In the genomic region with DNA sequence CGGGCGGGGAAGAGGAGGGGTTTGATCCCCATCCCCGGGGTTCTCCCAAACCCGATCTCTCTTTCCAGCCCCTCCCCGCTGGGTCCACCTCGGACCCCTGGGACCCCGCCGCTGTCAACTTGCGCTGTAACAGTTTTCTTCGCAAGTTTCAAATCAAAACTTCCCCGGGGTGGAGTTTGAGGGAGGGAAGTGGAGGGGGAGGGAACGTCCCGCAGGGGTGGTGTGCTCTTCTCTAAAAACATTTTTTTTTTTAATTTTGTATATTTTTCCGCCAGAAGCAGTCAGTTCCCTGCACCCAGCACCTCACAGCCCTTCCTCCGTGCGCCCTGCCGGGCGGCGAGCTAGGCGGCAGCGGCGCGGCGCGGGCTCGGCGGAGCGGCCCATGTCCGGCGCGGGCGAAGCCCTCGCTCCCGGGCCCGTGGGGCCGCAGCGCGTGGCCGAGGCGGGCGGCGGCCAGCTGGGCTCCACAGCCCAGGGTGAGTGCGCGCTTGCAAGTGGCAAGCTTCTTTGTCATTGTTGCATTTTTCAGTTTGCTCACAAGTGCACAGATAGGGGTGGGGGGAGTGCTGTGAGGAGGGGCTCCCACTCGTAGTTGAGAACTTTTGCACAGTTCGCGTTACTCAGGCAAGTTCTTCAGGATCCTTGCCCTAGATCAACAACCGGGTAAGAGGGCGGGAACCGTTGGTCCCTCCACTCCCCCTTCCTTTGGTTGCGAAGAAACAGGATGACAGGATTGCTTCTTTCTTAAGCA, we compare ENCODE assay signal across 8 cellular contexts. TPM values are rescaled to one million over a fixed set of nuclear protein-coding genes. Genes with fewer than 3 reads are reported as not detected.
DNase-seq lines count a peak whose midpoint lies in the region; ATAC-seq and TF ChIP-seq lines count a peak whose summit lies in the region.

No MANE protein-coding gene starts in this region.

- peak overlapping the region; percentile 68 for H3K4me2 ChIP-seq in fibroblast of lung (ENCODE audit: extremely low read depth, insufficient read depth, low read length)

- WGBS in thymus: under 1% methylated on average over 51 of the region's 51 CpGs

- peaks cover 6% of the 10 kb centered on the region for H3K4me1 ChIP-seq in fibroblast of lung (ENCODE audit: control insufficient read depth, extremely low read depth, insufficient read depth, low read length)
- peaks cover 5% of the 10 kb centered on the region for H3K4me1 ChIP-seq in thymus (ENCODE audit: control insufficient read depth, insufficient read depth, low read length)

- H3K4me3 Mint-ChIP-seq in nephron: peak overlapping the region; percentile 89 to 97 (median 95)

- no peaks in the 10 kb centered on the region for H3K9me3 Mint-ChIP-seq in nephron

- H3K27me3 Mint-ChIP-seq in nephron (ENCODE audit: low read depth): no peaks in the 10 kb centered on the region

- H3K4me1 Mint-ChIP-seq in nephron: peaks cover 14% of the 10 kb centered on the region

- H3K9ac ChIP-seq in fibroblast of lung (ENCODE audit: insufficient read depth, low read length): peak overlapping the region; percentile 71

- H3K36me3 Mint-ChIP-seq in nephron (ENCODE audit: low read depth): peaks cover 4% of the 10 kb centered on the region

- DNase-seq in NCI-H2171 (lab: John Stamatoyannopoulos, UW) (peak; percentile 44), activated T-cell treated with anti-CD3 and anti-CD28 coated beads for 48 hours (ENCODE audit: low read depth) (peak; percentile 39), fibroblast of lung (ENCODE audit: low read depth in 2 of 2) (peak; percentile 80 to 89), NCI-H2081 treated with DMSO at 0.1 percent for 48 hours (lab: John Stamatoyannopoulos, UW) (no peak)

- peak; percentile 36 for ATAC-seq in GM18502 (IDR thresholded peaks at IDR 0.05; ENCODE audit: poor library complexity, unreplicated experiment)
- ATAC-seq in HG02610 (IDR thresholded peaks at IDR 0.05; ENCODE audit: unreplicated experiment): peak; percentile 34

- H3K36me3 ChIP-seq in fibroblast of lung (ENCODE audit: control insufficient read depth, insufficient read depth, low read length): no peaks in the 10 kb centered on the region
- H3K36me3 ChIP-seq in thymus (ENCODE audit: control insufficient read depth, insufficient read depth): no peaks in the 10 kb centered on the region

- peak overlapping the region; percentile 88 for H2AFZ ChIP-seq in fibroblast of lung (ENCODE audit: low read length)

- peak overlapping the region; percentile 76 for H3K27ac ChIP-seq in fibroblast of lung (ENCODE audit: insufficient read depth, low read length)
- H3K27ac ChIP-seq in thymus (ENCODE audit: low read depth): peak overlapping the region; percentile 87

- H3K9me3 ChIP-seq in fibroblast of lung (ENCODE audit: control insufficient read depth, insufficient read depth, low read depth, low read length) (no peaks in the 10 kb centered on the region), thymus (ENCODE audit: control insufficient read depth) (no peaks in the 10 kb centered on the region)

- no peaks in the 10 kb centered on the region for H3K27me3 ChIP-seq in fibroblast of lung (ENCODE audit: control insufficient read depth, insufficient read depth, low read length)
- no peaks in the 10 kb centered on the region for H3K27me3 ChIP-seq in thymus (ENCODE audit: control insufficient read depth, insufficient read depth)

- no peaks in the 10 kb centered on the region for H4K20me1 ChIP-seq in fibroblast of lung (ENCODE audit: control insufficient read depth, extremely low read depth, insufficient read depth, low read length)

- H3K27ac Mint-ChIP-seq in nephron: peak overlapping the region; percentile 97 to 99 (median 99)

- H3K79me2 ChIP-seq in fibroblast of lung (ENCODE audit: control insufficient read depth, insufficient read depth, low read length): peaks cover 40% of the 10 kb centered on the region

- TF ChIP-seq CTCF in fibroblast of lung (conservative IDR thresholded peaks at IDR 0.05 in 1 of 2, IDR thresholded peaks at IDR 0.05 in 1 of 2; ENCODE audit: low read depth in 1 of 2, low read length in 2 of 2) (no peak), nephron (IDR thresholded peaks at IDR 0.05; ENCODE audit: unreplicated experiment in 3 of 3) (no peak)

- peak overlapping the region; percentile 56 to 89 (median 83) for H3K4me3 ChIP-seq in fibroblast of lung (replicated peaks in 1 of 4; ENCODE audit: control extremely low read depth in 1 of 4, insufficient read depth in 1 of 4, low read depth in 3 of 4, low read length in 4 of 4)
- peak overlapping the region; percentile 80 for H3K4me3 ChIP-seq in thymus (ENCODE audit: low read length)

RNA-seq across cellular contexts. Expression of gene MDFIC, which starts 0.9 kb away (rescaled TPM):
- total RNA-seq in fibroblast of lung: 41.6 and 67.4 TPM in 2 replicates
- polyA plus RNA-seq in fibroblast of lung (38.7 and 46.3 TPM in 2 replicates), thymus (15.0 TPM)
- polyA plus RNA-seq in fibroblast of lung (2012): 39.1 and 50.9 TPM in 2 replicates
- polyA minus RNA-seq in fibroblast of lung (ENCODE audit: low replicate concordance): 3.7 and 23.6 TPM in 2 replicates
